ENCODE assay signal across 7 cellular contexts in genomic region chr19:40571005-40571318, GRCh38. TPM values are rescaled to one million over a fixed set of nuclear protein-coding genes. Genes with fewer than 3 reads are reported as not detected.
DNase-seq lines count a peak whose midpoint lies in the region; ATAC-seq, FAIRE-seq and TF ChIP-seq lines count a peak whose summit lies in the region.

No MANE protein-coding gene starts in this region.

- H3K9me3 ChIP-seq in Panc1 (ENCODE audit: control insufficient read depth, insufficient read depth, low read depth, low read length) (no peaks in the 10 kb centered on the region), skeletal muscle satellite cell (replicated peaks; ENCODE audit: low read length) (no peaks in the 10 kb centered on the region)

- POLR2A ChIA-PET in Panc1 (lab: Charles Lee), result interaction anchor here (0.5 to 0.6 kb wide), 3 partner anchors 13 to 40 kb away, joined by 5 to 8 read pairs (median 7); no protein-coding TSS in a partner anchor

- DNase-seq in Panc1 (ENCODE audit: low read depth, low spot score) (no peak), epithelial cell of esophagus (ENCODE audit: low read depth) (no peak), GM12891 (ENCODE audit: insufficient read length, low spot score) (no peak)
- no peak for DNase-seq in activated CD4-positive, alpha-beta T cell treated with anti-CD3 and anti-CD28 coated beads for 48 hours

- in situ Hi-C loops in Panc1 (cut with HindIII; ENCODE audit: low pct_unique_long_range_greater_than_20kb, low sequenced_read_pairs), result no loop called here

- peak overlapping the region; percentile 21 for H3K4me2 ChIP-seq in skeletal muscle satellite cell (ENCODE audit: low read length)

- ATAC-seq in GM18909 (IDR thresholded peaks at IDR 0.05; ENCODE audit: poor library complexity, unreplicated experiment), result peak; percentile 8
- ATAC-seq in Panc1, result no peak
- ATAC-seq in GM21619 (IDR thresholded peaks at IDR 0.05; ENCODE audit: unreplicated experiment), result no peak

- TF ChIP-seq POLR2A in GM12891 (IDR thresholded peaks at IDR 0.05; ENCODE audit: low read depth, low read length), result no peak

- TF ChIP-seq CTCF in Panc1 (IDR thresholded peaks at IDR 0.05) (no peak), epithelial cell of esophagus (IDR thresholded peaks at IDR 0.05; ENCODE audit: insufficient read depth, low read depth, low read length, missing control alignments) (no peak)

- BruUV-seq in Panc1 (replicated peaks; lab: Mats Ljungman, UMichigan), result no TSS peak

- no peak overlapping the region for H3K9ac ChIP-seq in skeletal muscle satellite cell (ENCODE audit: low read depth, low read length)

- H3K27ac ChIP-seq in Panc1 (ENCODE audit: low read length), result no peak overlapping the region

- intact Hi-C loops in Panc1 (cut with micrococcal nuclease; ENCODE audit: unreplicated experiment), result no loop called here

- CTCF ChIA-PET in Panc1 (lab: Charles Lee), result interaction anchor here (1.4 to 1.6 kb wide), 2 partner anchors 32 to 107 kb away, joined by 7 to 8 read pairs; no protein-coding TSS in a partner anchor

- H3K4me1 ChIP-seq in Panc1 (ENCODE audit: control insufficient read depth, insufficient read depth, low read length), result peaks cover 5% of the 10 kb centered on the region; the same call in 1 of the 2 replicates
- peaks cover 14% of the 10 kb centered on the region for H3K4me1 ChIP-seq in skeletal muscle satellite cell (ENCODE audit: control insufficient read depth, insufficient read depth, low read length)

- H3K4me3 ChIP-seq in Panc1 (ENCODE audit: low read depth in 2 of 2, low read length in 2 of 2), result peak overlapping the region; percentile 44 to 53
- H3K4me3 ChIP-seq in epithelial cell of esophagus (ENCODE audit: low read length), result peak overlapping the region; percentile 11
- no peak overlapping the region for H3K4me3 ChIP-seq in skeletal muscle satellite cell (ENCODE audit: low read length)

- FAIRE-seq in GM12891 (lab: Jason Lieb, UNC), result no peak

- H3K27me3 ChIP-seq in Panc1 (ENCODE audit: control insufficient read depth, insufficient read depth, low read length), result no peaks in the 10 kb centered on the region
- peaks cover 17% of the 10 kb centered on the region for H3K27me3 ChIP-seq in skeletal muscle satellite cell (ENCODE audit: control insufficient read depth, insufficient read depth, low read length)

- H3K36me3 ChIP-seq in Panc1 (ENCODE audit: control insufficient read depth, insufficient read depth, low read length) (no peaks in the 10 kb centered on the region), skeletal muscle satellite cell (ENCODE audit: insufficient read depth, low read length) (no peaks in the 10 kb centered on the region)

TF ChIP-seq in GM12891, 5 proteins besides CTCF, POLR2A, EP300 and RAD21:
- TF ChIP-seq SPI1 (IDR thresholded peaks at IDR 0.05; ENCODE audit: low read depth, low read length) (no peak), PAX5 (IDR thresholded peaks at IDR 0.05; ENCODE audit: insufficient read depth, low read length, severe bottlenecking) (no peak), POLR2AphosphoS5 (IDR thresholded peaks at IDR 0.05; ENCODE audit: low read depth, low read length) (no peak), TAF1 (IDR thresholded peaks at IDR 0.05; ENCODE audit: low read depth, low read length) (no peak), POU2F2 (IDR thresholded peaks at IDR 0.05; ENCODE audit: low read depth, low read length) (no peak)

RNA-seq across cellular contexts. Expression of gene SHKBP1, which starts 5.7 kb away (rescaled TPM):
- total RNA-seq in Panc1 (2021; ENCODE audit: unreplicated experiment), result 55.9 TPM
- 102 TPM for polyA plus RNA-seq in Panc1 (2012; ENCODE audit: insufficient read length)
- 15.7 and 15.9 TPM in 2 replicates for total RNA-seq in skeletal muscle satellite cell (2012; rRNA removed)
- 61.3 TPM for polyA plus RNA-seq in GM12891 (2012; ENCODE audit: low read depth, missing spikeins)

RNA-seq across cellular contexts. Expression of gene LTBP4, which starts 30.2 kb away (rescaled TPM):
- 75.4 TPM for total RNA-seq in Panc1 (2021; ENCODE audit: unreplicated experiment)
- polyA plus RNA-seq in Panc1 (2012; ENCODE audit: insufficient read length), result 81.6 TPM
- 12.7 and 19.5 TPM in 2 replicates for total RNA-seq in skeletal muscle satellite cell (2012; rRNA removed)
- polyA plus RNA-seq in GM12891 (2012; ENCODE audit: low read depth, missing spikeins), result 15.3 TPM
